In the genomic region with DNA sequence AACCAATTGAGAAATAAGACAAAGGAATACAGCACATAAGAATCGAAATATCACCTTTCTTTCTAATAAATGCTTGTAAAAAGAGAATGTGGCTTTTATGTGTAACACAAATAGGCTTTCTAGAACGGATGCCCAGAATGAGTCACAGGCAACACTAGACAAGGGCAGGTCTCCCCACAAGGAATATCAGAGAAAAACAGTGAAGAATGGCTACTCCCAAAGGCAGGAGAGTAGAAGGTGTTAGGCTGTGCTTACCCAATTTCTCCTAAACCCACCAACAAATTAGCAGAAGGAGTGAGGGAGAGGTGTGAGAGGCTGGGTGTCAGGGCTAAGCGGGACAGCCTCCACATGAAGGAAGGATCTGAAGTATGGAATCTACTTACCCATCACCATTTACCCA, we compare ENCODE assay signal across 8 cellular contexts. TPM values are rescaled to one million over a fixed set of nuclear protein-coding genes. Genes with fewer than 3 reads are reported as not detected.
A peak's percentile ranks its signal among the peaks of the same experiment; 100 is the strongest.
DNase-seq lines count a peak whose midpoint lies in the region; ATAC-seq and TF ChIP-seq lines count a peak whose summit lies in the region.

No MANE protein-coding gene starts in this region.

- H3K9me3 ChIP-seq in vagina: no peaks in the 10 kb centered on the region

- H3K27me3 ChIP-seq in vagina: no peaks in the 10 kb centered on the region

- TF ChIP-seq CTCF in AG10803 (conservative IDR thresholded peaks at IDR 0.05; ENCODE audit: low read length) (no peak), vagina (IDR thresholded peaks at IDR 0.05) (no peak)

- intact Hi-C loops in vagina (cut with DNase I): loop anchor here (10.0 kb wide), 1 partner anchor 445 kb away; no protein-coding TSS in a partner anchor

- peak; percentile 29 for DNase-seq in AG10803 (ENCODE audit: low read depth)
- no peak for DNase-seq in cerebellar cortex (ENCODE audit: low spot score)
- no peak for DNase-seq in vagina (ENCODE audit: extremely low spot score in 2 of 2)
- no peak for DNase-seq in DMS 273 treated with DMSO at 0.1 percent for 48 hours (lab: John Stamatoyannopoulos, UW)
- no peak for DNase-seq in NCI-H1417 (lab: John Stamatoyannopoulos, UW)

- no peaks in the 10 kb centered on the region for H3K36me3 ChIP-seq in vagina

- ATAC-seq in GM19438 (IDR thresholded peaks at IDR 0.05; ENCODE audit: low read depth, unreplicated experiment) (peak; percentile 58), HG03354 (IDR thresholded peaks at IDR 0.05; ENCODE audit: poor library complexity, severe bottlenecking, unreplicated experiment) (peak; percentile 56)

- no peaks in the 10 kb centered on the region for H3K4me1 ChIP-seq in vagina

- TF ChIP-seq POLR2A in vagina (IDR thresholded peaks at IDR 0.05): no peak

- peak overlapping the region; percentile 40 for H3K27ac ChIP-seq in angular gyrus (ENCODE audit: low read depth, low read length)
- no peak overlapping the region for H3K27ac ChIP-seq in vagina

- no peak overlapping the region for H3K4me3 ChIP-seq in AG10803 (ENCODE audit: low read length)
- H3K4me3 ChIP-seq in vagina: no peak overlapping the region

RNA-seq across cellular contexts. Expression of a gene that starts 55.2 kb away (rescaled TPM):
- total RNA-seq in vagina: 0.49 TPM

RNA-seq across cellular contexts. Expression of a gene that starts 56.5 kb away (rescaled TPM):
- total RNA-seq in vagina: 18.9 TPM
